Comparison of ENCODE assay signal across 18 cellular contexts in the genomic region with DNA sequence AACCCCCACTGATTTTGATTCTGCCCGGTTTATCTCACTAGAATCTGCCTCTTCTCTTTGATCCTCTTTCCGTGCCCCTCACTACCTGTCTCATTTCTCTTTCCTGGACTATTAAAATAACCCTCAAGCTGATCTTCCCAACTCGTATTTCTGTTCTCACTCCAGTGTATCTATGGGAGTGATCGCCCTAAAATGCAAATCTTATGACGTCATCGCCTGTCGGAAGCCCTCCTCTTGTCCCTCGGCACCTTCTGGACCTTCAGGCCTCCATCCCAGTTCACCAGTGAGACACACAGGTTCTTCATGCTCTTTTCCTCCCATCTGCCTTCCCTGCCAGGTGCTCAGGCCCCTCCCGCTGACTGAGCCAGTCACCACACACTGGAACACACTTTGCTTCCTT.
A peak's percentile ranks its signal among the peaks of the same experiment; 100 is the strongest.
DNase-seq lines count a peak whose midpoint lies in the region; ATAC-seq, FAIRE-seq and TF ChIP-seq lines count a peak whose summit lies in the region.
"Had no signal": no experiment of that assay in that cellular context is flagged by ENCODE, and none has a peak within 500 bp of the region (broad histone marks: within the 10 kb centered on the region; RNA-seq: fewer than 3 reads in every experiment).

No MANE protein-coding gene starts in this region.

- CTCF ChIA-PET in K562 (lab: Yijun Ruan, JAX; ENCODE audit: low intra/inter-chr PET ratio) = no interaction called here

- no peaks in the 10 kb centered on the region for H3K9me1 ChIP-seq in K562 (ENCODE audit: control insufficient read depth, insufficient read depth, low read length)

- H3K4me3 Mint-ChIP-seq in natural killer cell treated with Interleukin-12 subunit alpha and Interleukin-12 subunit beta and Interleukin-15 and Interleukin-18, amount 100 ng/mL, for 72 hours = no peak overlapping the region
- H3K4me3 Mint-ChIP-seq in natural killer cell = no peak overlapping the region
- H3K4me3 Mint-ChIP-seq: CD4-positive, CD25-positive, alpha-beta regulatory T cell; CD8-positive, alpha-beta memory T cell had no signal

- no peak overlapping the region for H3K4me2 ChIP-seq in K562 (ENCODE audit: insufficient read depth, low read length)

- intact Hi-C loops in natural killer cell (cut with micrococcal nuclease) (no loop called here), K562 (cut with micrococcal nuclease) (no loop called here), sigmoid colon (cut with DNase I) (no loop called here)

- no peak for FAIRE-seq in K562 (lab: Jason Lieb, UNC)
- FAIRE-seq: A204.1, G401.6 had no signal

- H3K4me3 ChIP-seq in K562 = no peak overlapping the region
- no peak overlapping the region for H3K4me3 ChIP-seq in sigmoid colon

- H2AFZ ChIP-seq in K562 (ENCODE audit: low read depth, low read length) = no peak overlapping the region

- peak; percentile 6 for DNase-seq in natural killer cell treated with Interleukin-12 subunit alpha and Interleukin-12 subunit beta and Interleukin-15 and Interleukin-18, amount 100 ng/mL, for 72 hours (ENCODE audit: low spot score)
- DNase-seq in natural killer cell = no peak
- no peak for DNase-seq in K562 (ENCODE audit: extremely low read depth in 1 of 4, low spot score in 3 of 4)
- DNase-seq in sigmoid colon = peak; percentile 25
- DNase-seq in OCI-M1 (lab: John Stamatoyannopoulos, UW) = no peak
- DNase-seq: ACHN; BE2C; C1 segment of cervical spinal cord; CD4-positive, CD25-positive, alpha-beta regulatory T cell; CD8-positive, alpha-beta memory T cell; COR-L47; DMS 273 treated with DMSO at 0.1 percent for 48 hours; GOT3; H7 had no signal

- H3K27ac Mint-ChIP-seq in natural killer cell treated with Interleukin-12 subunit alpha and Interleukin-12 subunit beta and Interleukin-15 and Interleukin-18, amount 100 ng/mL, for 72 hours = no peak overlapping the region
- H3K27ac Mint-ChIP-seq in natural killer cell = no peak overlapping the region
- H3K27ac Mint-ChIP-seq: CD4-positive, CD25-positive, alpha-beta regulatory T cell; CD8-positive, alpha-beta memory T cell had no signal

- TF ChIP-seq CTCF in natural killer cell (IDR thresholded peaks at IDR 0.05) (no peak), K562 (IDR thresholded peaks at IDR 0.05 in 2 of 3, conservative IDR thresholded peaks at IDR 0.05 in 1 of 3; ENCODE audit: insufficient read depth in 2 of 3, low read depth in 1 of 3, low read length in 3 of 3) (no peak), sigmoid colon (IDR thresholded peaks at IDR 0.05) (no peak)

- POLR2A ChIA-PET in K562 (lab: Yijun Ruan, JAX) = no interaction called here

- TF ChIP-seq POLR2A in K562 (conservative IDR thresholded peaks at IDR 0.05) (no peak), sigmoid colon (IDR thresholded peaks at IDR 0.05) (no peak)

- H3K4me1 Mint-ChIP-seq in natural killer cell treated with Interleukin-12 subunit alpha and Interleukin-12 subunit beta and Interleukin-15 and Interleukin-18, amount 100 ng/mL, for 72 hours (ENCODE audit: low read depth in 2 of 2) = peaks cover 0 to 7% of the 10 kb centered on the region in 2 donors
- peaks cover 5 to 12% of the 10 kb centered on the region in 2 donors for H3K4me1 Mint-ChIP-seq in natural killer cell
- H3K4me1 Mint-ChIP-seq: CD4-positive, CD25-positive, alpha-beta regulatory T cell; CD8-positive, alpha-beta memory T cell had no signal

- H3K79me2 ChIP-seq in K562 (ENCODE audit: control insufficient read depth, insufficient read depth, low read length) = no peaks in the 10 kb centered on the region

- no peak for TF ChIP-seq RAD21 in K562 (CRISPR knock-in tag; conservative IDR thresholded peaks at IDR 0.05 in 1 of 2, IDR thresholded peaks at IDR 0.05 in 1 of 2)

- TF ChIP-seq EP300 in K562 (IDR thresholded peaks at IDR 0.05; ENCODE audit: low read length) (no peak), sigmoid colon (IDR thresholded peaks at IDR 0.05) (no peak)

- no peaks in the 10 kb centered on the region for H3K36me3 Mint-ChIP-seq in natural killer cell treated with Interleukin-12 subunit alpha and Interleukin-12 subunit beta and Interleukin-15 and Interleukin-18, amount 100 ng/mL, for 72 hours
- H3K36me3 Mint-ChIP-seq in natural killer cell = no peaks in the 10 kb centered on the region
- H3K36me3 Mint-ChIP-seq: CD4-positive, CD25-positive, alpha-beta regulatory T cell; CD8-positive, alpha-beta memory T cell had no signal

- no peak overlapping the region for H3K9ac ChIP-seq in K562 (ENCODE audit: insufficient read depth in 1 of 2, low read depth in 2 of 2, low read length in 2 of 2)

- 0 out of 2 replicates have a peak, but pooled peaks cover under 1% of the 10 kb centered on the region for H4K20me1 ChIP-seq in K562 (replicated peaks; ENCODE audit: control insufficient read depth, insufficient read depth, low read length)

- H3K4me1 ChIP-seq in K562 (replicated peaks in 1 of 2; ENCODE audit: control insufficient read depth in 2 of 2, insufficient read depth in 2 of 2, low read length in 2 of 2) (no peaks in the 10 kb centered on the region), sigmoid colon (no peaks in the 10 kb centered on the region)

- H3K9me3 ChIP-seq in K562 (replicated peaks; ENCODE audit: control insufficient read depth, insufficient read depth, low read depth, low read length) = no peaks in the 10 kb centered on the region
- H3K9me3 ChIP-seq in sigmoid colon = no peaks in the 10 kb centered on the region
- H3K9me3 ChIP-seq: BE2C had no signal

- peaks cover 10 to 11% of the 10 kb centered on the region in 2 donors for H3K27me3 Mint-ChIP-seq in natural killer cell treated with Interleukin-12 subunit alpha and Interleukin-12 subunit beta and Interleukin-15 and Interleukin-18, amount 100 ng/mL, for 72 hours
- peaks cover 7 to 15% of the 10 kb centered on the region in 2 donors for H3K27me3 Mint-ChIP-seq in natural killer cell (ENCODE audit: low read depth in 2 of 2)
- H3K27me3 Mint-ChIP-seq: CD4-positive, CD25-positive, alpha-beta regulatory T cell had no signal

- H3K27me3 ChIP-seq in K562 (ENCODE audit: control insufficient read depth in 2 of 2, insufficient read depth in 2 of 2, low read length in 2 of 2) = peaks cover 0 to 47% of the 10 kb centered on the region in 2 experiments; a peak in 3 of 5 replicates
- H3K27me3 ChIP-seq in sigmoid colon = peaks cover 0 to 5% (median 0%) of the 10 kb centered on the region in 3 donors
- H3K27me3 ChIP-seq: BE2C had no signal

- BruUV-seq in K562 (replicated peaks; lab: Mats Ljungman, UMichigan) = no TSS peak

- no peaks in the 10 kb centered on the region for H3K9me3 Mint-ChIP-seq in natural killer cell treated with Interleukin-12 subunit alpha and Interleukin-12 subunit beta and Interleukin-15 and Interleukin-18, amount 100 ng/mL, for 72 hours
- H3K9me3 Mint-ChIP-seq in natural killer cell = no peaks in the 10 kb centered on the region
- H3K9me3 Mint-ChIP-seq: CD4-positive, CD25-positive, alpha-beta regulatory T cell; CD8-positive, alpha-beta memory T cell had no signal

- no peak for ATAC-seq in natural killer cell treated with Interleukin-12 subunit alpha and Interleukin-12 subunit beta and Interleukin-15 and Interleukin-18, amount 100 ng/mL, for 72 hours
- ATAC-seq in natural killer cell (no peak), K562 (no peak), GM18870 (IDR thresholded peaks at IDR 0.05; ENCODE audit: unreplicated experiment) (no peak)
- ATAC-seq: HCT116 had no signal

- in situ Hi-C loops in K562 (cut with MboI) = no loop called here

- H3K36me3 ChIP-seq in K562 (ENCODE audit: control insufficient read depth, insufficient read depth, low read length) = no peaks in the 10 kb centered on the region
- H3K36me3 ChIP-seq in sigmoid colon = no peaks in the 10 kb centered on the region
- H3K36me3 ChIP-seq: BE2C had no signal

- H3K27ac ChIP-seq in K562 (ENCODE audit: extremely low read depth, low read depth, low read length) (no peak overlapping the region), sigmoid colon (no peak overlapping the region)

- 0% methylated on average over 9 of the region's 9 CpGs for WGBS in K562 (ENCODE audit: insufficient coverage, low coverage, missing lambda C conversion rate)
- 83 to 94% methylated on average over 9 of the region's 9 CpGs for WGBS in sigmoid colon, 2 donors

TF ChIP-seq in K562, 482 proteins besides CTCF, POLR2A, EP300 and RAD21:
- TF ChIP-seq TAF7 (tag; IDR thresholded peaks at IDR 0.05) (no peak), TCF3 (CRISPR knock-in tag; IDR thresholded peaks at IDR 0.05) (no peak), ATF7 (IDR thresholded peaks at IDR 0.05) (peak; percentile 53; the same call in 1 of the 2 replicates), JUND (IDR thresholded peaks at IDR 0.05; ENCODE audit: borderline replicate concordance, low read depth, low read length) (peak; percentile 32; the same call in 1 of the 2 replicates), JUND (tag; IDR thresholded peaks at IDR 0.05; ENCODE audit: borderline replicate concordance, low read depth, low read length) (no peak; the same call in 2 of the 3 replicates), ZNF551 (CRISPR knock-in tag; IDR thresholded peaks at IDR 0.05) (no peak), SPI1 (IDR thresholded peaks at IDR 0.05; ENCODE audit: borderline replicate concordance, low read depth, low read length) (no peak), WHSC1 (IDR thresholded peaks at IDR 0.05; ENCODE audit: low read length) (no peak), HIVEP1 (CRISPR knock-in tag; IDR thresholded peaks at IDR 0.05) (no peak), SLC30A9 (CRISPR knock-in tag; IDR thresholded peaks at IDR 0.05) (no peak)
- TF ChIP-seq, protein P1, sequence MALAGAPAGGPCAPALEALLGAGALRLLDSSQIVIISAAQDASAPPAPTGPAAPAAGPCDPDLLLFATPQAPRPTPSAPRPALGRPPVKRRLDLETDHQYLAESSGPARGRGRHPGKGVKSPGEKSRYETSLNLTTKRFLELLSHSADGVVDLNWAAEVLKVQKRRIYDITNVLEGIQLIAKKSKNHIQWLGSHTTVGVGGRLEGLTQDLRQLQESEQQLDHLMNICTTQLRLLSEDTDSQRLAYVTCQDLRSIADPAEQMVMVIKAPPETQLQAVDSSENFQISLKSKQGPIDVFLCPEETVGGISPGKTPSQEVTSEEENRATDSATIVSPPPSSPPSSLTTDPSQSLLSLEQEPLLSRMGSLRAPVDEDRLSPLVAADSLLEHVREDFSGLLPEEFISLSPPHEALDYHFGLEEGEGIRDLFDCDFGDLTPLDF (CRISPR knock-in tag; IDR thresholded peaks at IDR 0.05) = no peak
- TF ChIP-seq, protein P2, sequence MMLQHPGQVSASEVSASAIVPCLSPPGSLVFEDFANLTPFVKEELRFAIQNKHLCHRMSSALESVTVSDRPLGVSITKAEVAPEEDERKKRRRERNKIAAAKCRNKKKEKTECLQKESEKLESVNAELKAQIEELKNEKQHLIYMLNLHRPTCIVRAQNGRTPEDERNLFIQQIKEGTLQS (IDR thresholded peaks at IDR 0.05) = peak; percentile 72
- TF ChIP-seq, protein P2 (CRISPR knock-in tag; conservative IDR thresholded peaks at IDR 0.05) = no peak

Comparison
In these comparisons a context has a peak if more than half of its experiments do, and no peak if none do; other contexts are left out.
1. DNase-seq: peak in natural killer cell treated with Interleukin-12 subunit alpha and Interleukin-12 subunit beta and Interleukin-15 and Interleukin-18, amount 100 ng/mL, for 72 hours (single experiment) and sigmoid colon (single experiment); none in natural killer cell (single experiment), K562 (0 of 4) and OCI-M1 (single experiment).